1 cellular context compared by ENCODE assay signal in genomic region chr7:46153951-46154787, GRCh38.
A peak's percentile ranks its signal among the peaks of the same experiment; 100 is the strongest.
TF ChIP-seq lines count a peak whose summit lies in the region.

No MANE protein-coding gene starts in this region.

TF ChIP-seq in HepG2, 621 proteins besides CTCF, POLR2A, EP300 and RAD21 (continued from another document and continues in another):
- TF ChIP-seq PLSCR1 (CRISPR knock-in tag; IDR thresholded peaks at IDR 0.05; ENCODE audit: borderline replicate concordance) (no peak), THAP7 (CRISPR knock-in tag; IDR thresholded peaks at IDR 0.05) (no peak), SPEN (CRISPR knock-in tag; IDR thresholded peaks at IDR 0.05; ENCODE audit: low read depth) (no peak), ZNF577 (CRISPR knock-in tag; IDR thresholded peaks at IDR 0.05; ENCODE audit: borderline replicate concordance, low read depth) (no peak), NR2F6 (IDR thresholded peaks at IDR 0.05) (peak; percentile 72), NR2F6 (CRISPR knock-in tag; IDR thresholded peaks at IDR 0.05) (peak; percentile 87), ZC3H4 (CRISPR knock-in tag; IDR thresholded peaks at IDR 0.05; ENCODE audit: borderline replicate concordance) (no peak), ZNF550 (CRISPR knock-in tag; IDR thresholded peaks at IDR 0.05; ENCODE audit: borderline replicate concordance) (no peak), ZBTB40 (IDR thresholded peaks at IDR 0.05) (no peak), ZBTB40 (CRISPR knock-in tag; IDR thresholded peaks at IDR 0.05) (no peak), ZC3H13 (CRISPR knock-in tag; IDR thresholded peaks at IDR 0.05) (no peak), FOXK2 (IDR thresholded peaks at IDR 0.05) (no peak), TERF1 (CRISPR knock-in tag; IDR thresholded peaks at IDR 0.05) (no peak), ZNF205 (CRISPR knock-in tag; IDR thresholded peaks at IDR 0.05) (no peak), PCBP1 (IDR thresholded peaks at IDR 0.05; ENCODE audit: borderline replicate concordance, low read depth, low read length) (no peak), ZNF318 (CRISPR knock-in tag; IDR thresholded peaks at IDR 0.05) (no peak), STAG1 (CRISPR knock-in tag; IDR thresholded peaks at IDR 0.05) (peak; percentile 31), ZNF367 (CRISPR knock-in tag; IDR thresholded peaks at IDR 0.05; ENCODE audit: borderline replicate concordance) (no peak), ZNF616 (CRISPR knock-in tag; IDR thresholded peaks at IDR 0.05; ENCODE audit: low read depth) (no peak), ZFP37 (CRISPR knock-in tag; IDR thresholded peaks at IDR 0.05; ENCODE audit: borderline replicate concordance) (no peak), ZNF775 (CRISPR knock-in tag; IDR thresholded peaks at IDR 0.05; ENCODE audit: borderline replicate concordance) (no peak), REXO4 (CRISPR knock-in tag; IDR thresholded peaks at IDR 0.05; ENCODE audit: borderline replicate concordance) (no peak), LCORL (IDR thresholded peaks at IDR 0.05) (no peak), LCORL (CRISPR knock-in tag; IDR thresholded peaks at IDR 0.05) (peak; percentile 34; the same call in 1 of the 2 replicates), SAP130 (CRISPR knock-in tag; IDR thresholded peaks at IDR 0.05; ENCODE audit: low read depth) (peak; percentile 54), SALL1 (CRISPR knock-in tag; IDR thresholded peaks at IDR 0.05) (peak; percentile 58; the same call in 1 of the 2 replicates), MEF2D (CRISPR knock-in tag; IDR thresholded peaks at IDR 0.05) (no peak), MIER2 (CRISPR knock-in tag; IDR thresholded peaks at IDR 0.05) (no peak; the same call in 1 of the 2 replicates), ZNF644 (CRISPR knock-in tag; IDR thresholded peaks at IDR 0.05; ENCODE audit: low read depth) (peak; percentile 93), DZIP1 (CRISPR knock-in tag; IDR thresholded peaks at IDR 0.05) (no peak), ZNF713 (CRISPR knock-in tag; IDR thresholded peaks at IDR 0.05) (no peak), ARNT (IDR thresholded peaks at IDR 0.05) (no peak), ZSCAN20 (CRISPR knock-in tag; IDR thresholded peaks at IDR 0.05; ENCODE audit: borderline replicate concordance) (no peak), NCOA1 (CRISPR knock-in tag; IDR thresholded peaks at IDR 0.05) (no peak), ZNF264 (CRISPR knock-in tag; IDR thresholded peaks at IDR 0.05) (no peak), EHMT2 (IDR thresholded peaks at IDR 0.05; ENCODE audit: borderline replicate concordance, low read depth, low read length) (no peak; the same call in 1 of the 2 replicates), ZNF850 (CRISPR knock-in tag; conservative IDR thresholded peaks at IDR 0.05) (no peak), ZNF674 (CRISPR knock-in tag; IDR thresholded peaks at IDR 0.05; ENCODE audit: low read depth) (no peak), HIVEP1 (CRISPR knock-in tag; IDR thresholded peaks at IDR 0.05) (no peak), IRF9 (CRISPR knock-in tag; IDR thresholded peaks at IDR 0.05; ENCODE audit: borderline replicate concordance) (no peak)
